ENCODE assay signal across 10 cellular contexts in genomic region chr3:15360786-15361493, GRCh38. TPM values are rescaled to one million over a fixed set of nuclear protein-coding genes. Genes with fewer than 3 reads are reported as not detected.
DNase-seq lines count a peak whose midpoint lies in the region; ATAC-seq and TF ChIP-seq lines count a peak whose summit lies in the region.
"Had no signal": no experiment of that assay in that cellular context is flagged by ENCODE, and none has a peak within 500 bp of the region (broad histone marks: within the 10 kb centered on the region; RNA-seq: fewer than 3 reads in every experiment).

No MANE protein-coding gene starts in this region.

- H3K36me3 ChIP-seq in SU-DHL-6 (ENCODE audit: low read length) (no peaks in the 10 kb centered on the region), esophagus squamous epithelium (no peaks in the 10 kb centered on the region)
- H3K36me3 ChIP-seq: heart right ventricle had no signal

- no peak overlapping the region for H3K4me3 ChIP-seq in SU-DHL-6 (ENCODE audit: insufficient read depth, low read length, poor library complexity, severe bottlenecking)
- H3K4me3 ChIP-seq in esophagus squamous epithelium: no peak overlapping the region
- H3K4me3 ChIP-seq: heart right ventricle had no signal

- no peaks in the 10 kb centered on the region for H3F3A ChIP-seq in SU-DHL-6 (ENCODE audit: insufficient read depth)

- H3K27ac ChIP-seq in SU-DHL-6 (ENCODE audit: low read depth, low read length) (0 out of 2 replicates have a peak overlapping the region, but pooled peaks have one; percentile 6), esophagus squamous epithelium (no peak overlapping the region)
- H3K27ac ChIP-seq: RWPE1 had no signal

- H3K9me3 Mint-ChIP-seq in natural killer cell treated with Interleukin-12 subunit alpha and Interleukin-12 subunit beta and Interleukin-15 and Interleukin-18, amount 100 ng/mL, for 72 hours: no peaks in the 10 kb centered on the region
- no peaks in the 10 kb centered on the region for H3K9me3 Mint-ChIP-seq in natural killer cell

- H3K27me3 Mint-ChIP-seq in natural killer cell treated with Interleukin-12 subunit alpha and Interleukin-12 subunit beta and Interleukin-15 and Interleukin-18, amount 100 ng/mL, for 72 hours: no peaks in the 10 kb centered on the region
- H3K27me3 Mint-ChIP-seq in natural killer cell (ENCODE audit: low read depth in 2 of 2): no peaks in the 10 kb centered on the region

- ATAC-seq in natural killer cell treated with Interleukin-12 subunit alpha and Interleukin-12 subunit beta and Interleukin-15 and Interleukin-18, amount 100 ng/mL, for 72 hours: no peak
- ATAC-seq in natural killer cell: no peak

- peaks cover 4 to 37% (median 5%) of the 10 kb centered on the region in 3 donors for H3K4me1 ChIP-seq in esophagus squamous epithelium

- H3K9me3 ChIP-seq in SU-DHL-6 (ENCODE audit: insufficient read depth, low read length) (no peaks in the 10 kb centered on the region), esophagus squamous epithelium (no peaks in the 10 kb centered on the region)
- H3K9me3 ChIP-seq: heart right ventricle had no signal

- TF ChIP-seq CTCF in natural killer cell (IDR thresholded peaks at IDR 0.05) (no peak), SU-DHL-6 (IDR thresholded peaks at IDR 0.05; ENCODE audit: insufficient read depth, low read length, poor library complexity, severe bottlenecking) (no peak), esophagus squamous epithelium (IDR thresholded peaks at IDR 0.05) (no peak)

- no peaks in the 10 kb centered on the region for H4K20me1 ChIP-seq in SU-DHL-6 (ENCODE audit: low read depth, low read length)

- peak overlapping the region; percentile 26 for H3K4me2 ChIP-seq in SU-DHL-6 (ENCODE audit: low read depth, low read length, poor library complexity, severe bottlenecking)

- no peak overlapping the region for H3K9ac ChIP-seq in SU-DHL-6 (ENCODE audit: low read length)

- TF ChIP-seq POLR2A in esophagus squamous epithelium (IDR thresholded peaks at IDR 0.05): no peak

- peak overlapping the region; percentile 32 for H2AFZ ChIP-seq in SU-DHL-6 (ENCODE audit: low read depth, low read length, severe bottlenecking)

- WGBS in esophagus squamous epithelium, 2 donors: 23 to 41% methylated on average over 1 of the region's 1 CpG

- intact Hi-C loops in natural killer cell (cut with micrococcal nuclease) (no loop called here), esophagus squamous epithelium (cut with DNase I) (no loop called here)

- no peaks in the 10 kb centered on the region for H3K9me2 ChIP-seq in SU-DHL-6 (replicated peaks; ENCODE audit: insufficient read depth, low read length)

- H3K27ac Mint-ChIP-seq in natural killer cell treated with Interleukin-12 subunit alpha and Interleukin-12 subunit beta and Interleukin-15 and Interleukin-18, amount 100 ng/mL, for 72 hours: peak overlapping the region; percentile 84 to 90
- H3K27ac Mint-ChIP-seq in natural killer cell: peak overlapping the region in 1 of 2 donors; percentile 29

- H3K4me3 Mint-ChIP-seq in natural killer cell treated with Interleukin-12 subunit alpha and Interleukin-12 subunit beta and Interleukin-15 and Interleukin-18, amount 100 ng/mL, for 72 hours: peak overlapping the region; percentile 81
- H3K4me3 Mint-ChIP-seq in natural killer cell: no peak overlapping the region

- no peaks in the 10 kb centered on the region for H3K36me3 Mint-ChIP-seq in natural killer cell treated with Interleukin-12 subunit alpha and Interleukin-12 subunit beta and Interleukin-15 and Interleukin-18, amount 100 ng/mL, for 72 hours
- no peaks in the 10 kb centered on the region for H3K36me3 Mint-ChIP-seq in natural killer cell

- peaks cover 34 to 36% of the 10 kb centered on the region in 2 donors for H3K4me1 Mint-ChIP-seq in natural killer cell treated with Interleukin-12 subunit alpha and Interleukin-12 subunit beta and Interleukin-15 and Interleukin-18, amount 100 ng/mL, for 72 hours (ENCODE audit: low read depth in 2 of 2)
- H3K4me1 Mint-ChIP-seq in natural killer cell: peaks cover 9 to 13% of the 10 kb centered on the region in 2 donors

- no peak for DNase-seq in natural killer cell treated with Interleukin-12 subunit alpha and Interleukin-12 subunit beta and Interleukin-15 and Interleukin-18, amount 100 ng/mL, for 72 hours (ENCODE audit: low spot score)
- DNase-seq in natural killer cell: no peak
- peak; percentile 25 for DNase-seq in glomerular visceral epithelial cell (ENCODE audit: extremely low spot score)
- no peak for DNase-seq in esophagus squamous epithelium (lab: John Stamatoyannopoulos, UW)
- no peak for DNase-seq in D341Med (ENCODE audit: low spot score)
- no peak for DNase-seq in stimulated activated CD4-positive, alpha-beta T cell treated with anti-CD3 and anti-CD28 coated beads, Interleukin-4, amount 100 ng/mL, for 24 hours
- DNase-seq in NCI-H748 treated with DMSO at 0.1 percent for 48 hours (lab: John Stamatoyannopoulos, UW): no peak
- DNase-seq: heart right ventricle had no signal

- no peaks in the 10 kb centered on the region for H3K27me3 ChIP-seq in SU-DHL-6 (ENCODE audit: low read length)
- H3K27me3 ChIP-seq in esophagus squamous epithelium: no peaks in the 10 kb centered on the region
- H3K27me3 ChIP-seq: heart right ventricle had no signal

- no peaks in the 10 kb centered on the region for H3K79me2 ChIP-seq in SU-DHL-6 (ENCODE audit: insufficient read depth, low read length)

RNA-seq across cellular contexts. Expression of gene SH3BP5, which starts 28.6 kb away (rescaled TPM):
- 100 to 1,000 TPM in 1 of 2 donors, 10 to 100 TPM in 1; 58.5 to 165 TPM for total RNA-seq in natural killer cell treated with Interleukin-12 subunit alpha and Interleukin-12 subunit beta and Interleukin-15 and Interleukin-18, amount 100 ng/mL, for 72 hours
- total RNA-seq in natural killer cell: 100 to 1,000 TPM in 1 of 3 donors, 10 to 100 TPM in 2; 89.4 to 129 (median 91.0) TPM
- 10 to 100 TPM in 3 of 4 donors, 1 to 10 TPM in 1; 8.5 to 33.8 (median 18.0) TPM for total RNA-seq in esophagus squamous epithelium
